Comparison of ENCODE assay signal across 1 cellular context in the genomic region with DNA sequence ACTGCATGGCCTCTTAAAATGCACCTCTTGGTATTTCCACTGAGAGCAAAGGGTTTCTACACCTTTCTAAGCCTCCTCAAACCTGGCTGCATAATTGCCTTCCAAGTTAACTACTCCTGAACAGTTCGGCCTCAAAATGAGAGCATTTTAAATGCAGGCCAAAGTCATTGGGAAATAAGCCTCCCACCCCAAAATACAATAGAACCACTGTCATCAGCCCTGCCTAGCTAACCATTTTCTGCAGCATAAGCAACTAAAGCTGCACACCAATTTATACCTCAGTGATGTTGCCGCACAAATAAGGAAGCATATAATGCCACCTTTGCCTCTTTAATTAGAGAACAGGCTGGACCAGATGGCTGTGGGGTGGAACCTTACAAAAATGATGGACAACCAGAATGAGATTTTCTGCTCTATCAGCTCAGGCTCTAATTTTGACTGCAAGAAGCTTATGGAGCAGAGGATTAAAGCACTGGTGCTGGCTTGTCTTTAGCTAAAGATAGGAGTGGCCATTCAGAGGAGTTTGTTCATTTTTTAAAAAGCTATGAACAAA.
TF ChIP-seq lines count a peak whose summit lies in the region.

No MANE protein-coding gene starts in this region.

TF ChIP-seq in HepG2, 621 proteins besides CTCF, POLR2A, EP300 and RAD21:
- TF ChIP-seq RBM22 (optimal IDR thresholded peaks at IDR 0.05; ENCODE audit: low read length) (peak; percentile 17), MAFK (conservative IDR thresholded peaks at IDR 0.05 in 1 of 2, IDR thresholded peaks at IDR 0.05 in 1 of 2; ENCODE audit: low read length in 2 of 2) (peak in 1 of 2 experiments; percentile 28; a peak in 1 of 4 replicates), ZNF776 (CRISPR knock-in tag; IDR thresholded peaks at IDR 0.05) (no peak)
- TF ChIP-seq, protein P1, sequence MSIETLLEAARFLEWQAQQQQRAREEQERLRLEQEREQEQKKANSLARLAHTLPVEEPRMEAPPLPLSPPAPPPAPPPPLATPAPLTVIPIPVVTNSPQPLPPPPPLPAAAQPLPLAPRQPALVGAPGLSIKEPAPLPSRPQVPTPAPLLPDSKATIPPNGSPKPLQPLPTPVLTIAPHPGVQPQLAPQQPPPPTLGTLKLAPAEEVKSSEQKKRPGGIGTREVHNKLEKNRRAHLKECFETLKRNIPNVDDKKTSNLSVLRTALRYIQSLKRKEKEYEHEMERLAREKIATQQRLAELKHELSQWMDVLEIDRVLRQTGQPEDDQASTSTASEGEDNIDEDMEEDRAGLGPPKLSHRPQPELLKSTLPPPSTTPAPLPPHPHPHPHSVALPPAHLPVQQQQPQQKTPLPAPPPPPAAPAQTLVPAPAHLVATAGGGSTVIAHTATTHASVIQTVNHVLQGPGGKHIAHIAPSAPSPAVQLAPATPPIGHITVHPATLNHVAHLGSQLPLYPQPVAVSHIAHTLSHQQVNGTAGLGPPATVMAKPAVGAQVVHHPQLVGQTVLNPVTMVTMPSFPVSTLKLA (IDR thresholded peaks at IDR 0.05), result no peak
